Comparison of ENCODE assay signal across 22 cellular contexts in genomic region chr2:239008004-239008403, GRCh38.
DNase-seq lines count a peak whose midpoint lies in the region; ATAC-seq, FAIRE-seq and TF ChIP-seq lines count a peak whose summit lies in the region.
"Had no signal": no experiment of that assay in that cellular context is flagged by ENCODE, and none has a peak within 500 bp of the region (broad histone marks: within the 10 kb centered on the region; RNA-seq: fewer than 3 reads in every experiment).

No MANE protein-coding gene starts in this region.

- H3K4me3 Mint-ChIP-seq in activated T-cell treated with anti-CD3 and anti-CD28 coated beads, Interleukin-2, amount 50 U/mL, for 72 hours, result no peak overlapping the region
- H3K4me3 Mint-ChIP-seq: CD4-positive, alpha-beta T cell had no signal

- no peaks in the 10 kb centered on the region for H3K36me3 ChIP-seq in right lobe of liver
- H3K36me3 ChIP-seq in HepG2 (replicated peaks in 1 of 2; ENCODE audit: control insufficient read depth in 1 of 2, insufficient read depth in 2 of 2, low read length in 2 of 2), result no peaks in the 10 kb centered on the region
- no peaks in the 10 kb centered on the region for H3K36me3 ChIP-seq in kidney (ENCODE audit: control insufficient read depth in 1 of 2, insufficient read depth in 2 of 2, low read length in 2 of 2)
- no peaks in the 10 kb centered on the region for H3K36me3 ChIP-seq in sigmoid colon

- in situ Hi-C loops in HepG2 (cut with HindIII; ENCODE audit: extremely low pct_ligation_motif_present, low pct_unique_long_range_greater_than_20kb), result no loop called here

- H3K4me3 ChIP-seq in right lobe of liver (no peak overlapping the region), HepG2 (replicated peaks in 1 of 3; ENCODE audit: insufficient read depth in 1 of 3, low read depth in 2 of 3, low read length in 3 of 3) (no peak overlapping the region), kidney (ENCODE audit: low read length in 2 of 2) (no peak overlapping the region), sigmoid colon (no peak overlapping the region)
- H3K4me3 ChIP-seq: SK-N-MC had no signal

- TF ChIP-seq POLR2A in right lobe of liver (IDR thresholded peaks at IDR 0.05) (no peak), HepG2 (IDR thresholded peaks at IDR 0.05; ENCODE audit: insufficient read depth in 1 of 2, low read depth in 2 of 2, low read length in 2 of 2) (no peak), sigmoid colon (IDR thresholded peaks at IDR 0.05) (no peak), GM18505 (IDR thresholded peaks at IDR 0.05; ENCODE audit: borderline replicate concordance, extremely low read depth, insufficient read depth, insufficient read length) (no peak)

- FAIRE-seq in HepG2 (lab: Jason Lieb, UNC) (no peak), kidney (lab: Jason Lieb, UNC) (no peak)
- FAIRE-seq: H1, RCC 7860 had no signal

- POLR2A ChIA-PET in HepG2 (lab: Yijun Ruan, JAX), result no interaction called here

- peaks cover 2% of the 10 kb centered on the region; the same call in 1 of the 2 replicates for H4K20me1 ChIP-seq in HepG2 (ENCODE audit: insufficient read depth, low read length)

- intact Hi-C loops in right lobe of liver (cut with DNase I), result no loop called here
- intact Hi-C loops in HepG2 (cut with micrococcal nuclease; ENCODE audit: unreplicated experiment), result no loop called here
- intact Hi-C loops in kidney (cut with DNase I), result no loop called here
- intact Hi-C loops in sigmoid colon (cut with DNase I), result no loop called here

- DNase-seq in right lobe of liver (peak in 2 of 3 donors; percentile 5 to 18), HepG2 (ENCODE audit: low spot score) (no peak), kidney (peak; percentile 26), sigmoid colon (peak; percentile 37)
- no peak for DNase-seq in activated T-cell treated with anti-CD3 and anti-CD28 coated beads, Interleukin-2, amount 50 U/mL, for 72 hours
- no peak for DNase-seq in effector CD8-positive, alpha-beta T cell (lab: John Stamatoyannopoulos, UW)
- DNase-seq in stimulated activated CD4-positive, alpha-beta T cell treated with anti-CD3 and anti-CD28 coated beads, Interleukin-12 subunit alpha, Interleukin-12 subunit beta, amount 100 ng/mL, for 4 hours, result no peak
- DNase-seq: 8988T, ACHN, DMS53, KBM-7, NCI-H1105 treated with DMSO at 0.1 percent for 48 hours, NCI-H2029, NCI-H446, NCI-H524 treated with DMSO at 0.1 percent for 48 hours, NCI-H774, SIG-M5 had no signal

- WGBS in right lobe of liver (ENCODE audit: insufficient coverage, low coverage, low lambda C conversion rate, missing lambda C conversion rate), result 78% methylated on average over 8 of the region's 12 CpGs
- whole genome bisulfite sequencing in HepG2 (ENCODE audit: low lambda C conversion rate), result 21% methylated on average over 12 of the region's 12 CpGs
- WGBS in sigmoid colon, 2 donors, result 87% methylated on average over 12 of the region's 12 CpGs

- no peak for TF ChIP-seq CTCF in right lobe of liver (IDR thresholded peaks at IDR 0.05)
- TF ChIP-seq CTCF in HepG2 (CRISPR knock-in tag; IDR thresholded peaks at IDR 0.05), result no peak
- TF ChIP-seq CTCF in kidney (IDR thresholded peaks at IDR 0.05; ENCODE audit: borderline replicate concordance, extremely low read depth, insufficient read depth), result no peak
- no peak for TF ChIP-seq CTCF in sigmoid colon (IDR thresholded peaks at IDR 0.05)

- CTCF ChIA-PET in HepG2 (lab: Yijun Ruan, JAX; ENCODE audit: low intra/inter-chr PET ratio, low total read pairs), result no interaction called here

- ATAC-seq in right lobe of liver (no peak), HepG2 (no peak), GM18505 (IDR thresholded peaks at IDR 0.05; ENCODE audit: unreplicated experiment) (no peak)
- ATAC-seq in activated T-cell treated with anti-CD3 and anti-CD28 coated beads, Interleukin-2, amount 50 U/mL, for 72 hours (replicated peaks in 1 of 2), result no peak

- no peaks in the 10 kb centered on the region for H3K36me3 Mint-ChIP-seq in activated T-cell treated with anti-CD3 and anti-CD28 coated beads, Interleukin-2, amount 50 U/mL, for 72 hours (ENCODE audit: insufficient read depth in 2 of 2)

- H3K27ac ChIP-seq in right lobe of liver, result no peak overlapping the region
- no peak overlapping the region for H3K27ac ChIP-seq in HepG2 (ENCODE audit: extremely low read length, insufficient read depth, low read length)
- no peak overlapping the region for H3K27ac ChIP-seq in kidney (ENCODE audit: low read depth in 2 of 2, low read length in 2 of 2)
- H3K27ac ChIP-seq in sigmoid colon, result no peak overlapping the region
- H3K27ac ChIP-seq: SK-N-MC had no signal

- H3K9me3 Mint-ChIP-seq in activated T-cell treated with anti-CD3 and anti-CD28 coated beads, Interleukin-2, amount 50 U/mL, for 72 hours, result no peaks in the 10 kb centered on the region
- H3K9me3 Mint-ChIP-seq: CD4-positive, alpha-beta T cell had no signal

- no peaks in the 10 kb centered on the region for H3K4me1 ChIP-seq in right lobe of liver
- no peaks in the 10 kb centered on the region for H3K4me1 ChIP-seq in HepG2 (ENCODE audit: insufficient read depth, low read length)
- no peaks in the 10 kb centered on the region for H3K4me1 ChIP-seq in kidney (ENCODE audit: control insufficient read depth in 1 of 2, insufficient read depth in 1 of 2, low read depth in 1 of 2, low read length in 2 of 2)
- peaks cover 0 to 10% (median 8%) of the 10 kb centered on the region in 4 donors for H3K4me1 ChIP-seq in sigmoid colon

- H3K4me1 Mint-ChIP-seq in activated T-cell treated with anti-CD3 and anti-CD28 coated beads, Interleukin-2, amount 50 U/mL, for 72 hours (ENCODE audit: low read depth), result no peaks in the 10 kb centered on the region

- H3K79me2 ChIP-seq in HepG2 (ENCODE audit: insufficient read depth, low read length), result no peaks in the 10 kb centered on the region

- no peak for TF ChIP-seq RAD21 in HepG2 (CRISPR knock-in tag; IDR thresholded peaks at IDR 0.05)

- H3K4me2 ChIP-seq in HepG2 (ENCODE audit: low read depth, low read length), result no peak overlapping the region

- TF ChIP-seq EP300 in HepG2 (IDR thresholded peaks at IDR 0.05; ENCODE audit: low read depth in 2 of 2, low read length in 2 of 2), result no peak
- TF ChIP-seq EP300 in HepG2 (CRISPR knock-in tag; IDR thresholded peaks at IDR 0.05; ENCODE audit: borderline replicate concordance), result no peak
- no peak for TF ChIP-seq EP300 in sigmoid colon (IDR thresholded peaks at IDR 0.05)

- BruUV-seq in HepG2 (replicated peaks; lab: Mats Ljungman, UMichigan), result no TSS peak

- H3K9me3 ChIP-seq in right lobe of liver (no peaks in the 10 kb centered on the region), HepG2 (ENCODE audit: low read length) (no peaks in the 10 kb centered on the region), kidney (ENCODE audit: control insufficient read depth in 1 of 2, low read length in 2 of 2) (peaks cover 0 to 3% of the 10 kb centered on the region in 2 donors), sigmoid colon (no peaks in the 10 kb centered on the region)

- no peak overlapping the region for H2AFZ ChIP-seq in HepG2 (ENCODE audit: low read length)

- H3K27me3 ChIP-seq in right lobe of liver (no peaks in the 10 kb centered on the region), HepG2 (ENCODE audit: control insufficient read depth in 1 of 2, insufficient read depth in 2 of 2, low read length in 2 of 2) (peaks cover 21 to 96% of the 10 kb centered on the region in 2 experiments), sigmoid colon (peaks cover 0 to 15% (median 0%) of the 10 kb centered on the region in 3 donors)

- H3K27me3 Mint-ChIP-seq in activated T-cell treated with anti-CD3 and anti-CD28 coated beads, Interleukin-2, amount 50 U/mL, for 72 hours (ENCODE audit: low read depth), result peaks cover 36% of the 10 kb centered on the region

- H3K9ac ChIP-seq in HepG2 (ENCODE audit: insufficient read depth, low read depth, low read length) (no peak overlapping the region), kidney (ENCODE audit: low read length in 2 of 2) (no peak overlapping the region)

- H3K27ac Mint-ChIP-seq in activated T-cell treated with anti-CD3 and anti-CD28 coated beads, Interleukin-2, amount 50 U/mL, for 72 hours, result no peak overlapping the region
- H3K27ac Mint-ChIP-seq: CD4-positive, alpha-beta T cell had no signal

TF ChIP-seq in HepG2, 621 proteins besides CTCF, POLR2A, EP300 and RAD21 (continues in another document):
- TF ChIP-seq ZNF570 (CRISPR knock-in tag; IDR thresholded peaks at IDR 0.05; ENCODE audit: borderline replicate concordance) (no peak), ZNF503 (CRISPR knock-in tag; IDR thresholded peaks at IDR 0.05) (no peak), KLF12 (CRISPR knock-in tag; IDR thresholded peaks at IDR 0.05; ENCODE audit: borderline replicate concordance) (no peak)

Comparison
In these comparisons a context has a peak if more than half of its experiments do, and no peak if none do; other contexts are left out.
1. DNase-seq: peak in right lobe of liver (2 of 3), kidney (single experiment) and sigmoid colon (single experiment); none in HepG2 (single experiment), activated T-cell treated with anti-CD3 and anti-CD28 coated beads, Interleukin-2, amount 50 U/mL, for 72 hours (0 of 2), effector CD8-positive, alpha-beta T cell (single experiment) and stimulated activated CD4-positive, alpha-beta T cell treated with anti-CD3 and anti-CD28 coated beads, Interleukin-12 subunit alpha, Interleukin-12 subunit beta, amount 100 ng/mL, for 4 hours (single experiment).